8 cellular contexts compared by ENCODE assay signal in genomic region chr9:111631071-111631971, GRCh38. TPM values are rescaled to one million over a fixed set of nuclear protein-coding genes. Genes with fewer than 3 reads are reported as not detected.
DNase-seq lines count a peak whose midpoint lies in the region; TF ChIP-seq lines count a peak whose summit lies in the region.

TSS of gene DNAJC25 (plus strand) at chr9:111631334. CDS start at chr9:111631408, 74 bp downstream.

- peak within 1 kb of the TSS; percentile 89 for H3K27ac ChIP-seq in substantia nigra (ENCODE audit: low read depth, low read length, poor library complexity, severe bottlenecking)

- H3K27ac Mint-ChIP-seq in HFFc6, result peak within 1 kb of the TSS; percentile 85
- peak within 1 kb of the TSS; percentile 89 for H3K27ac Mint-ChIP-seq in activated naive CD4-positive, alpha-beta T cell treated with anti-CD3 and anti-CD28 coated beads, Interleukin-2, amount 10 ng/mL, durations not matched to agents 7 days and 5 days

- in situ Hi-C loops in SK-MEL-5 (cut with HindIII; ENCODE audit: low pct_unique_long_range_greater_than_20kb, low sequenced_read_pairs), result no loop called here

- CTCF ChIA-PET in activated naive CD4-positive, alpha-beta T cell treated with anti-CD3 and anti-CD28 coated beads, Interleukin-2, amount 10 ng/mL, durations not matched to agents 7 days and 5 days (lab: Charles Lee), result interaction anchor here (1.1 to 1.5 kb wide), 3 partner anchors 15 to 33 kb away, joined by 3 to 9 read pairs (median 3); partner anchors contain the start of gene GNG10

- no peaks in the 10 kb centered on the region for H3K27me3 Mint-ChIP-seq in HFFc6 (ENCODE audit: insufficient read depth)
- H3K27me3 Mint-ChIP-seq in activated naive CD4-positive, alpha-beta T cell treated with anti-CD3 and anti-CD28 coated beads, Interleukin-2, amount 10 ng/mL, durations not matched to agents 7 days and 5 days, result no peaks in the 10 kb centered on the region

- H3K4me1 Mint-ChIP-seq in HFFc6 (ENCODE audit: low read depth), result peaks cover 47% of the 10 kb centered on the region
- peaks cover 44% of the 10 kb centered on the region for H3K4me1 Mint-ChIP-seq in activated naive CD4-positive, alpha-beta T cell treated with anti-CD3 and anti-CD28 coated beads, Interleukin-2, amount 10 ng/mL, durations not matched to agents 7 days and 5 days

- peak within 1 kb of the TSS; percentile 95 for H3K4me3 Mint-ChIP-seq in HFFc6
- H3K4me3 Mint-ChIP-seq in activated naive CD4-positive, alpha-beta T cell treated with anti-CD3 and anti-CD28 coated beads, Interleukin-2, amount 10 ng/mL, durations not matched to agents 7 days and 5 days, result peak within 1 kb of the TSS; percentile 96

- peak; percentile 97 for DNase-seq in GM04504 (ENCODE audit: low read depth)
- peak; percentile 99 for DNase-seq in HFFc6
- peak; percentile 99 for DNase-seq in NAMALWA (ENCODE audit: low spot score)
- DNase-seq in SK-MEL-5 (ENCODE audit: low read depth, low spot score), result peak; percentile 99
- DNase-seq in activated naive CD4-positive, alpha-beta T cell treated with anti-CD3 and anti-CD28 coated beads, Interleukin-2, amount 10 ng/mL, durations not matched to agents 7 days and 5 days, result peak; percentile 98
- peak; percentile 99 for DNase-seq in germinal center (ENCODE audit: low spot score)
- peak; percentile 96 for DNase-seq in non-pigmented ciliary epithelial cell (ENCODE audit: low read depth)
- peak; percentile 71 to 98 (median 94) for DNase-seq in substantia nigra (lab: John Stamatoyannopoulos, UW)

- 0 out of 2 replicates have a peak, but pooled peaks have one; percentile 26 for TF ChIP-seq CTCF in HFFc6 (IDR thresholded peaks at IDR 0.05)

- peaks cover 28% of the 10 kb centered on the region for H3K36me3 Mint-ChIP-seq in HFFc6 (ENCODE audit: low read depth)
- peaks cover 13% of the 10 kb centered on the region for H3K36me3 Mint-ChIP-seq in activated naive CD4-positive, alpha-beta T cell treated with anti-CD3 and anti-CD28 coated beads, Interleukin-2, amount 10 ng/mL, durations not matched to agents 7 days and 5 days

- H3K9me3 Mint-ChIP-seq in HFFc6, result no peaks in the 10 kb centered on the region
- H3K9me3 Mint-ChIP-seq in activated naive CD4-positive, alpha-beta T cell treated with anti-CD3 and anti-CD28 coated beads, Interleukin-2, amount 10 ng/mL, durations not matched to agents 7 days and 5 days, result no peaks in the 10 kb centered on the region

RNA-seq across cellular contexts. Expression of gene DNAJC25, which starts in this region (rescaled TPM):
- 10 to 100 TPM in 4 of 6 experiments, 1 to 10 TPM in 2; 9.6 to 11.5 (median 10.3) TPM for total RNA-seq in HFFc6 (2021; fragmentation: NEBNext Ultra II Directional; extraction: Animal tissue kit (Norgen Biotek cat#: 25700))
- 13.1 and 16.3 TPM in 2 replicates for total RNA-seq in SK-MEL-5 (2014; rRNA removed; shearing (Covaris generic))
- polyA plus RNA-seq in SK-MEL-5 (2015; cell fraction: cytosol; rRNA removed), result 11.8 and 12.7 TPM in 2 replicates
- 15.2 and 18.6 TPM in 2 replicates for polyA plus RNA-seq in SK-MEL-5 (2015; cell fraction: nucleus; rRNA removed)

Comparison
In these comparisons a context has a peak if more than half of its experiments do, and no peak if none do; other contexts are left out.
1. Peak in every context shown above with its lines: DNase-seq and H3K27ac ChIP-seq.